In the genomic region with DNA sequence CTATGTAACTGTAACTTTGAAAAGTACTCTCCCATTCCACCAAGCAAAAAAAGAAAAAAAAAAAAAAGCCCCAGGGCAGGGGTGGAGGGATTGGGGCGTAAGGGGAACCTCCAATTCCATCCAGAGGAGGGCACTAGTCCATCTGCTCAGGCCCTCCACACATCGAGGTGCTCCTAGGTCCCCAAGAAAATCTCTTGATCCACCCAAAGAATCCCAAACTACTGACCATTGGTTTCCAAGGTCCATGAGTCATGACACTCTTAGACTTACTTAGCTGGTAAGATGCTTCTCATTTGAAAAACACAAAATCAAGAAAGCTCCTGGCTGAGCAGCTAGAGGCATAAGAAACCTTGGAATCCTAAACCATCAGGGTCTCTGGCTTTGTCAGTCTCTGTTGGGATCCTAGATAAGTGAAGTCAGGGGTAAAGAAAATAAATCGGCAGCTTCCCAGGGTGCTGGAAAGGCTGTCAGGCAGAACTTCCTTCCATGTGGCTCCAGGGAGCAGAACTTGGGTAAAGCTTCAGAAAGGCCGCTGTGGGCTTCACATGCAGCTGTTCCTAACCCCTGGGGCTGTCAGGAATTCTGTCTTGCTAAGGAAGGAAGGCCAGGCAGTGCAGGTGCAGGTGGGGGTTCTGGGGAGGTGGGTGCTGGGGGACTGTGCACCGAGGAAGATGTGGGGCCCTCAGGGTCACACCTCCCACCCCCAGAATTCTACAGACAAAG, we compare ENCODE assay signal across 14 cellular contexts. TPM values are rescaled to one million over a fixed set of nuclear protein-coding genes. Genes with fewer than 3 reads are reported as not detected.
DNase-seq lines count a peak whose midpoint lies in the region; ATAC-seq and TF ChIP-seq lines count a peak whose summit lies in the region.
"Had no signal": no experiment of that assay in that cellular context is flagged by ENCODE, and none has a peak within 500 bp of the region (broad histone marks: within the 10 kb centered on the region; RNA-seq: fewer than 3 reads in every experiment).

No MANE protein-coding gene starts in this region.

- H3K4me1 ChIP-seq in Peyer's patch = peaks cover 0 to 44% (median 0%) of the 10 kb centered on the region in 4 donors

- H3K4me3 Mint-ChIP-seq in activated T-cell treated with anti-CD3 and anti-CD28 coated beads, Interleukin-2, amount 50 U/mL, for 72 hours = no peak overlapping the region
- H3K4me3 Mint-ChIP-seq: effector memory CD8-positive, alpha-beta T cell had no signal

- peak; percentile 2 for TF ChIP-seq CTCF in fibroblast of mammary gland (conservative IDR thresholded peaks at IDR 0.05; ENCODE audit: control insufficient read depth, insufficient read depth, low read depth, low read length)
- TF ChIP-seq CTCF in retinal pigment epithelial cell (conservative IDR thresholded peaks at IDR 0.05; ENCODE audit: low read depth, low read length) = peak; percentile 36
- TF ChIP-seq CTCF in Peyer's patch (IDR thresholded peaks at IDR 0.05) = peak in 2 of 6 experiments; percentile 7 to 26

- H3K36me3 Mint-ChIP-seq in activated T-cell treated with anti-CD3 and anti-CD28 coated beads, Interleukin-2, amount 50 U/mL, for 72 hours (ENCODE audit: insufficient read depth in 2 of 2) = no peaks in the 10 kb centered on the region
- H3K36me3 Mint-ChIP-seq: activated naive CD4-positive, alpha-beta T cell treated with anti-CD3 and anti-CD28 coated beads, Interleukin-2, amount 50 U/mL, for 72 hours had no signal

- peaks cover 49% of the 10 kb centered on the region for H3K4me1 Mint-ChIP-seq in activated T-cell treated with anti-CD3 and anti-CD28 coated beads, Interleukin-2, amount 50 U/mL, for 72 hours (ENCODE audit: low read depth)

- DNase-seq in activated T-cell treated with anti-CD3 and anti-CD28 coated beads, Interleukin-2, amount 50 U/mL, for 72 hours = no peak
- no peak for DNase-seq in activated T-cell treated with anti-CD3 and anti-CD28 coated beads, Interleukin-2, amount 50 U/mL, for 48 hours
- DNase-seq in LHCN-M2 (ENCODE audit: low read depth) = peak; percentile 40
- no peak for DNase-seq in fibroblast of mammary gland (ENCODE audit: low read depth)
- no peak for DNase-seq in retinal pigment epithelial cell (ENCODE audit: low read depth)
- DNase-seq in Peyer's patch = no peak
- no peak for DNase-seq in AG20443 (ENCODE audit: low spot score)
- no peak for DNase-seq in AG08396 (ENCODE audit: low spot score)
- DNase-seq: activated CD4-positive, alpha-beta T cell treated with anti-CD3 and anti-CD28 coated beads, Interleukin-2, amount 50 U/mL, for 4 hours; AML-193; effector memory CD8-positive, alpha-beta T cell had no signal

- H3K36me3 ChIP-seq in Peyer's patch = no peaks in the 10 kb centered on the region

- no peak overlapping the region for H3K27ac ChIP-seq in Peyer's patch

- no peak overlapping the region for H3K4me3 ChIP-seq in fibroblast of mammary gland (ENCODE audit: control insufficient read depth, low read depth, low read length)
- H3K4me3 ChIP-seq in retinal pigment epithelial cell (ENCODE audit: low read length) = no peak overlapping the region
- H3K4me3 ChIP-seq in Peyer's patch = no peak overlapping the region

- H3K27me3 Mint-ChIP-seq in activated T-cell treated with anti-CD3 and anti-CD28 coated beads, Interleukin-2, amount 50 U/mL, for 72 hours (ENCODE audit: low read depth) = no peaks in the 10 kb centered on the region
- H3K27me3 Mint-ChIP-seq: effector memory CD8-positive, alpha-beta T cell had no signal

- no peak for TF ChIP-seq POLR2A in Peyer's patch (IDR thresholded peaks at IDR 0.05)

- H3K27me3 ChIP-seq in Peyer's patch = no peaks in the 10 kb centered on the region

- H3K9me3 Mint-ChIP-seq in activated T-cell treated with anti-CD3 and anti-CD28 coated beads, Interleukin-2, amount 50 U/mL, for 72 hours = no peaks in the 10 kb centered on the region
- H3K9me3 Mint-ChIP-seq: activated naive CD4-positive, alpha-beta T cell treated with anti-CD3 and anti-CD28 coated beads, Interleukin-2, amount 50 U/mL, for 72 hours; effector memory CD8-positive, alpha-beta T cell had no signal

- ATAC-seq in activated T-cell treated with anti-CD3 and anti-CD28 coated beads, Interleukin-2, amount 50 U/mL, for 72 hours (replicated peaks in 1 of 2) = peak; percentile 46 to 51

- H3K27ac Mint-ChIP-seq in activated T-cell treated with anti-CD3 and anti-CD28 coated beads, Interleukin-2, amount 50 U/mL, for 72 hours = no peak overlapping the region

- H3K9me3 ChIP-seq in Peyer's patch = no peaks in the 10 kb centered on the region

RNA-seq across cellular contexts. Expression of gene ADA2, which starts 49.4 kb away (rescaled TPM):
- 10 to 100 TPM; 13.0 to 16.1 TPM for total RNA-seq in activated T-cell treated with anti-CD3 and anti-CD28 coated beads, Interleukin-2, amount 50 U/mL, for 72 hours
- 0.80 and 1.5 TPM in 2 replicates for total RNA-seq in LHCN-M2 (2014; rRNA removed)
- polyA plus RNA-seq in LHCN-M2 (2012) = 0.44 TPM
- 10 to 100 TPM in 2 of 4 donors, 1 to 10 TPM in 2; 7.4 to 52.8 (median 14.2) TPM for total RNA-seq in Peyer's patch
- total RNA-seq: HT1080, NCI-H460 had no signal
